Comparison of ENCODE assay signal across 8 cellular contexts in genomic region chr12:94644622-94645021, GRCh38. TPM values are rescaled to one million over a fixed set of nuclear protein-coding genes. Genes with fewer than 3 reads are reported as not detected.
DNase-seq lines count a peak whose midpoint lies in the region; ATAC-seq, FAIRE-seq and TF ChIP-seq lines count a peak whose summit lies in the region.

No MANE protein-coding gene starts in this region.

- peaks cover 48% of the 10 kb centered on the region for H3K4me1 Mint-ChIP-seq in activated CD4-positive, alpha-beta memory T cell treated with anti-CD3 and anti-CD28 coated beads, Interleukin-2, amount 10 ng/mL, durations not matched to agents 7 days and 5 days

- POLR2A ChIA-PET in activated CD4-positive, alpha-beta memory T cell treated with anti-CD3 and anti-CD28 coated beads, Interleukin-2, amount 10 ng/mL, durations not matched to agents 7 days and 5 days (lab: Charles Lee), result no interaction called here

- CTCF ChIA-PET in activated CD4-positive, alpha-beta memory T cell treated with anti-CD3 and anti-CD28 coated beads, Interleukin-2, amount 10 ng/mL, durations not matched to agents 7 days and 5 days (lab: Charles Lee), result interaction anchor here (0.6 kb wide), 1 partner anchor 321 kb away, joined by 3 read pairs; no protein-coding TSS in a partner anchor

- H3K27me3 Mint-ChIP-seq in activated CD4-positive, alpha-beta memory T cell treated with anti-CD3 and anti-CD28 coated beads, Interleukin-2, amount 10 ng/mL, durations not matched to agents 7 days and 5 days, result peaks cover 60% of the 10 kb centered on the region

- DNase-seq in activated CD4-positive, alpha-beta memory T cell treated with anti-CD3 and anti-CD28 coated beads, Interleukin-2, amount 10 ng/mL, durations not matched to agents 7 days and 5 days, result no peak
- DNase-seq in lung microvascular endothelial cell (ENCODE audit: low read depth in 2 of 2), result peak; percentile 67 to 90
- DNase-seq in D721Med (ENCODE audit: insufficient read length, low spot score), result no peak
- DNase-seq in GF-D8 (lab: John Stamatoyannopoulos, UW), result no peak
- no peak for DNase-seq in NCI-H345 (lab: John Stamatoyannopoulos, UW)

- ATAC-seq in GM18498 (IDR thresholded peaks at IDR 0.05; ENCODE audit: unreplicated experiment) (peak; percentile 35), HG02885 (IDR thresholded peaks at IDR 0.05; ENCODE audit: poor library complexity, unreplicated experiment) (peak; percentile 30), GM18520 (IDR thresholded peaks at IDR 0.05; ENCODE audit: unreplicated experiment) (no peak)

- no peaks in the 10 kb centered on the region for H3K9me3 Mint-ChIP-seq in activated CD4-positive, alpha-beta memory T cell treated with anti-CD3 and anti-CD28 coated beads, Interleukin-2, amount 10 ng/mL, durations not matched to agents 7 days and 5 days

- no peaks in the 10 kb centered on the region for H3K36me3 Mint-ChIP-seq in activated CD4-positive, alpha-beta memory T cell treated with anti-CD3 and anti-CD28 coated beads, Interleukin-2, amount 10 ng/mL, durations not matched to agents 7 days and 5 days (ENCODE audit: low read depth)

- H3K4me3 Mint-ChIP-seq in activated CD4-positive, alpha-beta memory T cell treated with anti-CD3 and anti-CD28 coated beads, Interleukin-2, amount 10 ng/mL, durations not matched to agents 7 days and 5 days, result peak overlapping the region; percentile 48

- no peak for TF ChIP-seq CTCF in D721Med (IDR thresholded peaks at IDR 0.05; ENCODE audit: insufficient read depth, missing control alignments)

- H3K27ac Mint-ChIP-seq in activated CD4-positive, alpha-beta memory T cell treated with anti-CD3 and anti-CD28 coated beads, Interleukin-2, amount 10 ng/mL, durations not matched to agents 7 days and 5 days, result peak overlapping the region; percentile 62

- FAIRE-seq in D721Med (lab: Jason Lieb, UNC), result no peak

RNA-seq across cellular contexts. Expression of gene TMCC3, which starts 5.7 kb away (rescaled TPM):
- 1 to 10 TPM; 1.0 to 1.2 TPM for total RNA-seq in activated CD4-positive, alpha-beta memory T cell treated with anti-CD3 and anti-CD28 coated beads, Interleukin-2, amount 10 ng/mL, durations not matched to agents 7 days and 5 days
- total RNA-seq in lung microvascular endothelial cell, result 3.2 and 8.5 TPM in 2 replicates

Comparison
In these comparisons a context has a peak if more than half of its experiments do, and no peak if none do; other contexts are left out.
1. DNase-seq: peak in lung microvascular endothelial cell (2 of 2); none in activated CD4-positive, alpha-beta memory T cell treated with anti-CD3 and anti-CD28 coated beads, Interleukin-2, amount 10 ng/mL, durations not matched to agents 7 days and 5 days (single experiment), D721Med (single experiment), GF-D8 (single experiment) and NCI-H345 (single experiment).